ENCODE assay signal across 24 cellular contexts in genomic region chr2:168397629-168398028, GRCh38. TPM values are rescaled to one million over a fixed set of nuclear protein-coding genes. Genes with fewer than 3 reads are reported as not detected.
DNase-seq lines count a peak whose midpoint lies in the region; ATAC-seq, FAIRE-seq and TF ChIP-seq lines count a peak whose summit lies in the region.
"Had no signal": no experiment of that assay in that cellular context is flagged by ENCODE, and none has a peak within 500 bp of the region (broad histone marks: within the 10 kb centered on the region; RNA-seq: fewer than 3 reads in every experiment).

No MANE protein-coding gene starts in this region.

- no peak for TF ChIP-seq POLR2A in GM12878 (IDR thresholded peaks at IDR 0.05; ENCODE audit: low read depth, low read length)

- POLR2A ChIA-PET in GM12878 (lab: Charles Lee) = no interaction called here

- H3K36me3 Mint-ChIP-seq in osteocyte (ENCODE audit: unreplicated experiment) = no peaks in the 10 kb centered on the region
- no peaks in the 10 kb centered on the region for H3K36me3 Mint-ChIP-seq in activated T-cell treated with anti-CD3 and anti-CD28 coated beads, Interleukin-2, amount 50 U/mL, for 24 hours (ENCODE audit: low read depth)

- 32 to 37% methylated on average over 2 of the region's 2 CpGs for WGBS in GM23248 (ENCODE audit: low coverage in 1 of 2, low lambda C conversion rate in 2 of 2, missing lambda C conversion rate in 2 of 2), 2 experiments
- 48% methylated on average over 2 of the region's 2 CpGs for WGBS in GM12878 (ENCODE audit: insufficient coverage, insufficient replicate concordance, low lambda C conversion rate, missing lambda C conversion rate)
- WGBS in psoas muscle, 3 donors = 89 to 94% (median 91%) methylated on average over 2 of the region's 2 CpGs

- H3K36me3 ChIP-seq in GM23248 (ENCODE audit: low read depth) = no peaks in the 10 kb centered on the region
- H3K36me3 ChIP-seq in GM12878 (ENCODE audit: control insufficient read depth in 2 of 2, insufficient read depth in 2 of 2, low read length in 1 of 2) = no peaks in the 10 kb centered on the region
- no peaks in the 10 kb centered on the region for H3K36me3 ChIP-seq in psoas muscle (ENCODE audit: insufficient read depth in 1 of 2, low read depth in 1 of 2)
- H3K36me3 ChIP-seq: SJSA1 had no signal

- H3K4me2 ChIP-seq in GM23248 (ENCODE audit: unreplicated experiment) = no peak overlapping the region
- no peak overlapping the region for H3K4me2 ChIP-seq in GM12878 (ENCODE audit: control insufficient read depth, insufficient read depth)
- H3K4me2 ChIP-seq: PC-9 had no signal

- H3K79me2 ChIP-seq in GM23248 (ENCODE audit: insufficient read depth) (no peaks in the 10 kb centered on the region), GM12878 (ENCODE audit: control insufficient read depth, insufficient read depth, low read length) (no peaks in the 10 kb centered on the region)

- CTCF ChIA-PET in GM12878 (lab: Yijun Ruan, JAX) = interaction anchor here (0.9 to 1.0 kb wide), 2 partner anchors 37 to 42 kb away, joined by 3 read pairs; no protein-coding TSS in a partner anchor

- H2AFZ ChIP-seq in GM23248 (no peak overlapping the region), GM12878 (ENCODE audit: control insufficient read depth, low read depth, low read length) (no peak overlapping the region)
- H2AFZ ChIP-seq: PC-9 had no signal

- H3K4me3 ChIP-seq in GM23248 = no peak overlapping the region
- no peak overlapping the region for H3K4me3 ChIP-seq in GM12878
- H3K4me3 ChIP-seq in fibroblast of villous mesenchyme (ENCODE audit: low read depth, low read length) = no peak overlapping the region
- H3K4me3 ChIP-seq in psoas muscle = no peak overlapping the region
- H3K4me3 ChIP-seq: K562, PC-9, SJSA1 had no signal

- no peak overlapping the region for H3K4me3 Mint-ChIP-seq in osteocyte (ENCODE audit: unreplicated experiment)
- no peak overlapping the region for H3K4me3 Mint-ChIP-seq in activated T-cell treated with anti-CD3 and anti-CD28 coated beads, Interleukin-2, amount 50 U/mL, for 24 hours

- FAIRE-seq in GM12878 (lab: Jason Lieb, UNC) = peak; percentile 18
- FAIRE-seq: D721Med, GM12892, GM19239, HTR-8/SVneo, K562 had no signal

- H4K20me1 ChIP-seq in GM23248 (ENCODE audit: insufficient read depth) = no peaks in the 10 kb centered on the region
- no peaks in the 10 kb centered on the region for H4K20me1 ChIP-seq in GM12878 (ENCODE audit: control insufficient read depth, insufficient read depth)

- H3K27ac ChIP-seq in GM23248 = no peak overlapping the region
- no peak overlapping the region for H3K27ac ChIP-seq in GM12878 (ENCODE audit: control insufficient read depth, insufficient read depth)
- no peak overlapping the region for H3K27ac ChIP-seq in psoas muscle
- H3K27ac ChIP-seq: PC-9, SJSA1 had no signal

- peaks cover 11% of the 10 kb centered on the region for H3K27me3 Mint-ChIP-seq in osteocyte (ENCODE audit: unreplicated experiment)
- no peaks in the 10 kb centered on the region for H3K27me3 Mint-ChIP-seq in activated T-cell treated with anti-CD3 and anti-CD28 coated beads, Interleukin-2, amount 50 U/mL, for 24 hours

- intact Hi-C loops in GM12878 (cut with micrococcal nuclease; ENCODE audit: unreplicated experiment) = no loop called here
- intact Hi-C loops in psoas muscle (cut with DNase I) = no loop called here

- H3K9me3 Mint-ChIP-seq in osteocyte (ENCODE audit: unreplicated experiment) = no peaks in the 10 kb centered on the region
- no peaks in the 10 kb centered on the region for H3K9me3 Mint-ChIP-seq in activated T-cell treated with anti-CD3 and anti-CD28 coated beads, Interleukin-2, amount 50 U/mL, for 24 hours

- no TSS peak for BruUV-seq in GM12878 (replicated peaks; lab: Mats Ljungman, UMichigan)

- no peaks in the 10 kb centered on the region for H3K27me3 ChIP-seq in GM23248 (replicated peaks; ENCODE audit: insufficient read depth)
- H3K27me3 ChIP-seq in GM12878 (replicated peaks in 1 of 2; ENCODE audit: control insufficient read depth in 2 of 2, insufficient read depth in 2 of 2, low read length in 1 of 2) = no peaks in the 10 kb centered on the region
- H3K27me3 ChIP-seq in psoas muscle (ENCODE audit: insufficient read depth in 3 of 3, low read length in 2 of 3) = no peaks in the 10 kb centered on the region
- H3K27me3 ChIP-seq: SJSA1 had no signal

- DNase-seq in DMS 273 (lab: John Stamatoyannopoulos, UW; ENCODE audit: unreplicated experiment) = peak; percentile 59
- peak; percentile 17 for DNase-seq in GM23248
- DNase-seq in GM12878 (ENCODE audit: low read depth, low spot score) = no peak
- DNase-seq in fibroblast of villous mesenchyme (ENCODE audit: low read depth) = peak; percentile 42
- no peak for DNase-seq in osteocyte (ENCODE audit: extremely low spot score, unreplicated experiment)
- no peak for DNase-seq in psoas muscle
- no peak for DNase-seq in activated T-cell treated with anti-CD3 and anti-CD28 coated beads, Interleukin-2, amount 50 U/mL, for 24 hours
- DNase-seq: GF-D8, H7, Kasumi-1, NCI-H1105, NCI-H146, NCI-H2029, NCI-H2227 treated with DMSO at 0.1 percent for 48 hours, NCI-H526 treated with DMSO at 0.1 percent for 48 hours, PC-9 had no signal

- TF ChIP-seq RAD21 in GM12878 (IDR thresholded peaks at IDR 0.05; ENCODE audit: insufficient read depth, low read depth, low read length) = no peak

- no peak for ATAC-seq in GM12878
- ATAC-seq in psoas muscle = no peak
- no peak for ATAC-seq in GM21619 (IDR thresholded peaks at IDR 0.05; ENCODE audit: unreplicated experiment)
- ATAC-seq: K562, Right ventricle myocardium inferior had no signal

- in situ Hi-C loops in GM23248 (cut with MboI) = no loop called here
- in situ Hi-C loops in GM12878 (cut with MboI) = no loop called here

- H3K9me2 ChIP-seq in GM23248 (ENCODE audit: insufficient read depth) = no peaks in the 10 kb centered on the region; the same call in 1 of the 2 replicates

- peaks cover 27% of the 10 kb centered on the region for H3K4me1 Mint-ChIP-seq in osteocyte (ENCODE audit: unreplicated experiment)
- peaks cover 2% of the 10 kb centered on the region for H3K4me1 Mint-ChIP-seq in activated T-cell treated with anti-CD3 and anti-CD28 coated beads, Interleukin-2, amount 50 U/mL, for 24 hours (ENCODE audit: low read depth)

- no peak overlapping the region for H3K27ac Mint-ChIP-seq in osteocyte (ENCODE audit: unreplicated experiment)
- no peak overlapping the region for H3K27ac Mint-ChIP-seq in activated T-cell treated with anti-CD3 and anti-CD28 coated beads, Interleukin-2, amount 50 U/mL, for 24 hours

- H3K4me1 ChIP-seq in GM23248 (ENCODE audit: insufficient read depth) (peaks cover 6% of the 10 kb centered on the region; the same call in 1 of the 2 replicates), GM12878 (ENCODE audit: control insufficient read depth, insufficient read depth, low read length) (no peaks in the 10 kb centered on the region), psoas muscle (no peaks in the 10 kb centered on the region)
- H3K4me1 ChIP-seq: SJSA1 had no signal

- TF ChIP-seq CTCF in GM12878 (IDR thresholded peaks at IDR 0.05 in 2 of 3, conservative IDR thresholded peaks at IDR 0.05 in 1 of 3; ENCODE audit: control insufficient read depth in 2 of 3, extremely low read depth in 1 of 3, insufficient read depth in 1 of 3, low read depth in 3 of 3, low read length in 3 of 3) = no peak
- no peak for TF ChIP-seq CTCF in fibroblast of villous mesenchyme (IDR thresholded peaks at IDR 0.05; ENCODE audit: insufficient read depth, low read depth, low read length)
- no peak for TF ChIP-seq CTCF in osteocyte (IDR thresholded peaks at IDR 0.05)
- no peak for TF ChIP-seq CTCF in psoas muscle (IDR thresholded peaks at IDR 0.05)

- H3F3A ChIP-seq in GM23248 (ENCODE audit: insufficient read depth) = no peaks in the 10 kb centered on the region

- RAD21 ChIA-PET in GM12878 (lab: Charles Lee; ENCODE audit: unreplicated experiment) = no interaction called here

- TF ChIP-seq EP300 in GM12878 (IDR thresholded peaks at IDR 0.05; ENCODE audit: borderline replicate concordance in 1 of 2, control insufficient read depth in 1 of 2, low read depth in 2 of 2, low read length in 2 of 2) = no peak

- H3K9me3 ChIP-seq in GM23248 (ENCODE audit: low read depth) (no peaks in the 10 kb centered on the region), GM12878 (replicated peaks; ENCODE audit: control insufficient read depth, insufficient read depth, low read length) (no peaks in the 10 kb centered on the region), psoas muscle (no peaks in the 10 kb centered on the region)
- H3K9me3 ChIP-seq: SJSA1 had no signal

- no peak overlapping the region for H3K9ac ChIP-seq in GM23248
- no peak overlapping the region for H3K9ac ChIP-seq in GM12878 (ENCODE audit: control insufficient read depth, insufficient read depth, low read length)

- SMC1A ChIA-PET in GM12878 (lab: Charles Lee; ENCODE audit: uncharacterized antibody, unreplicated experiment) = no interaction called here

RNA-seq across cellular contexts. Expression of gene CERS6, which starts 58.4 kb away (rescaled TPM):
- total RNA-seq in GM23248 (2014; rRNA removed; shearing (Covaris generic)) = 16.0 and 17.8 TPM in 2 replicates
- polyA plus RNA-seq in GM23248 (2016; fragmentation: Nextera tagmentation; extraction: Ambion mirVana) (7.9 and 8.3 TPM in 2 replicates), GM12878 (2011; rRNA removed) (12.0 and 17.6 TPM in 2 replicates), GM12878 (2014; fragmentation: Illumina TruSeq; extraction: Trizol) (19.6 and 24.1 TPM in 2 replicates), GM12878 (2014; fragmentation: Nextera tagmentation; extraction: Ambion mirVana) (1 to 10 TPM; 1.3 to 2.5 TPM), GM12878 (2014; rRNA removed) (8.8 and 9.4 TPM in 2 replicates), GM12878 (2016; fragmentation: Nextera tagmentation; extraction: Ambion mirVana) (10 to 100 TPM in 1 of 2 experiments, 1 to 10 TPM in 1; 6.2 to 16.1 TPM), psoas muscle (1 to 10 TPM; 4.8 to 6.9 (median 4.8) TPM)
- 29.6 and 30.4 TPM in 2 replicates for total RNA-seq in GM12878 (2013; cell fraction: nucleolus; rRNA removed)
- total RNA-seq in GM12878 (2014; rRNA removed) (20.4 and 22.2 TPM in 2 replicates), GM12878 (2014; rRNA removed; fragmentation: Illumina TruSeq; extraction: Trizol) (17.6 TPM in 2 replicates), GM12878 (2021) (15.3 and 17.0 TPM in 2 replicates), fibroblast of villous mesenchyme (9.0 and 16.0 TPM in 2 replicates), osteocyte (29.8 and 30.9 TPM in 2 replicates), psoas muscle (10 to 100 TPM; 11.2 to 18.1 (median 13.5) TPM)
- polyA plus RNA-seq in GM12878 (2011; ENCODE audit: low read depth) = 6.0 TPM
- polyA plus RNA-seq in GM12878 (2011; cell fraction: cytosol; rRNA removed) = 6.1 and 8.2 TPM in 2 replicates
- 8.5 and 10.0 TPM in 2 replicates for polyA plus RNA-seq in GM12878 (2011; cell fraction: nucleus; rRNA removed)
- 12.5 and 13.9 TPM in 2 replicates for polyA plus RNA-seq in GM12878 (2012)
- polyA minus RNA-seq in GM12878 (2011; rRNA and poly(A)+ RNA removed) = 18.6 and 19.1 TPM in 2 replicates
- 6.7 and 8.8 TPM in 2 replicates for polyA minus RNA-seq in GM12878 (2011; cell fraction: cytosol; rRNA and poly(A)+ RNA removed)
- polyA minus RNA-seq in GM12878 (2011; cell fraction: nucleus; rRNA and poly(A)+ RNA removed) = 10.8 and 16.3 TPM in 2 replicates

Comparison
In these comparisons a context has a peak if more than half of its experiments do, and no peak if none do; other contexts are left out.
1. DNase-seq: peak in DMS 273 (single experiment), GM23248 (single experiment) and fibroblast of villous mesenchyme (single experiment); none in GM12878 (single experiment), osteocyte (single experiment), psoas muscle (0 of 2) and activated T-cell treated with anti-CD3 and anti-CD28 coated beads, Interleukin-2, amount 50 U/mL, for 24 hours (single experiment).